ENCODE assay signal across 11 cellular contexts in genomic region chr9:93128715-93129224, GRCh38. TPM values are rescaled to one million over a fixed set of nuclear protein-coding genes. Genes with fewer than 3 reads are reported as not detected.
DNase-seq lines count a peak whose midpoint lies in the region; ATAC-seq and TF ChIP-seq lines count a peak whose summit lies in the region.
"Had no signal": no experiment of that assay in that cellular context is flagged by ENCODE, and none has a peak within 500 bp of the region (broad histone marks: within the 10 kb centered on the region; RNA-seq: fewer than 3 reads in every experiment).

No MANE protein-coding gene starts in this region.

- intact Hi-C loops in natural killer cell (cut with micrococcal nuclease): no loop called here

- no peaks in the 10 kb centered on the region for H3K36me3 Mint-ChIP-seq in natural killer cell
- H3K36me3 Mint-ChIP-seq in natural killer cell treated with Interleukin-12 subunit alpha and Interleukin-12 subunit beta and Interleukin-15 and Interleukin-18, amount 100 ng/mL, for 72 hours: no peaks in the 10 kb centered on the region
- H3K36me3 Mint-ChIP-seq in brain: peaks cover 5% of the 10 kb centered on the region
- H3K36me3 Mint-ChIP-seq in nephron progenitor cell (ENCODE audit: low read depth): no peaks in the 10 kb centered on the region

- H3K4me1 Mint-ChIP-seq in natural killer cell (peaks cover 33 to 42% of the 10 kb centered on the region in 2 donors), brain (peaks cover 63% of the 10 kb centered on the region), nephron progenitor cell (peaks cover 56% of the 10 kb centered on the region)
- peaks cover 22 to 34% of the 10 kb centered on the region in 2 donors for H3K4me1 Mint-ChIP-seq in natural killer cell treated with Interleukin-12 subunit alpha and Interleukin-12 subunit beta and Interleukin-15 and Interleukin-18, amount 100 ng/mL, for 72 hours (ENCODE audit: low read depth in 2 of 2)

- peak; percentile 0 for DNase-seq in natural killer cell
- DNase-seq in natural killer cell treated with Interleukin-12 subunit alpha and Interleukin-12 subunit beta and Interleukin-15 and Interleukin-18, amount 100 ng/mL, for 72 hours (ENCODE audit: low spot score): no peak
- DNase-seq in nephron progenitor cell: no peak
- DNase-seq in NCI-H69 (lab: John Stamatoyannopoulos, UW): no peak
- DNase-seq: PC-3 had no signal

- peak overlapping the region; percentile 69 to 90 for H3K27ac Mint-ChIP-seq in natural killer cell
- H3K27ac Mint-ChIP-seq in natural killer cell treated with Interleukin-12 subunit alpha and Interleukin-12 subunit beta and Interleukin-15 and Interleukin-18, amount 100 ng/mL, for 72 hours: peak overlapping the region in 1 of 2 donors; percentile 34
- peak overlapping the region in 4 of 5 experiments; percentile 30 to 65 (median 57) for H3K27ac Mint-ChIP-seq in brain
- H3K27ac Mint-ChIP-seq in nephron progenitor cell: peak overlapping the region; percentile 68

- no peak for ATAC-seq in natural killer cell
- no peak for ATAC-seq in natural killer cell treated with Interleukin-12 subunit alpha and Interleukin-12 subunit beta and Interleukin-15 and Interleukin-18, amount 100 ng/mL, for 72 hours
- no peak for ATAC-seq in GM18511 (IDR thresholded peaks at IDR 0.05; ENCODE audit: unreplicated experiment)
- no peak for ATAC-seq in HG02759 (IDR thresholded peaks at IDR 0.05; ENCODE audit: unreplicated experiment)
- no peak for ATAC-seq in HG03280 (IDR thresholded peaks at IDR 0.05; ENCODE audit: unreplicated experiment)
- ATAC-seq: HCT116, left lung, PC-3 had no signal

- TF ChIP-seq CTCF in natural killer cell (IDR thresholded peaks at IDR 0.05) (no peak), brain (conservative IDR thresholded peaks at IDR 0.05) (no peak), nephron progenitor cell (IDR thresholded peaks at IDR 0.05) (no peak)

- no peaks in the 10 kb centered on the region for H3K27me3 Mint-ChIP-seq in natural killer cell (ENCODE audit: low read depth in 2 of 2)
- H3K27me3 Mint-ChIP-seq in natural killer cell treated with Interleukin-12 subunit alpha and Interleukin-12 subunit beta and Interleukin-15 and Interleukin-18, amount 100 ng/mL, for 72 hours: no peaks in the 10 kb centered on the region
- peaks cover 13% of the 10 kb centered on the region for H3K27me3 Mint-ChIP-seq in brain
- no peaks in the 10 kb centered on the region for H3K27me3 Mint-ChIP-seq in nephron progenitor cell (ENCODE audit: low read depth, poor library complexity)

- no peak overlapping the region for H3K4me3 Mint-ChIP-seq in natural killer cell
- no peak overlapping the region for H3K4me3 Mint-ChIP-seq in natural killer cell treated with Interleukin-12 subunit alpha and Interleukin-12 subunit beta and Interleukin-15 and Interleukin-18, amount 100 ng/mL, for 72 hours
- H3K4me3 Mint-ChIP-seq in brain: peak overlapping the region in 1 of 5 experiments; percentile 18
- H3K4me3 Mint-ChIP-seq in nephron progenitor cell: no peak overlapping the region

- H3K9me3 Mint-ChIP-seq in natural killer cell (no peaks in the 10 kb centered on the region), brain (no peaks in the 10 kb centered on the region), nephron progenitor cell (no peaks in the 10 kb centered on the region)
- H3K9me3 Mint-ChIP-seq in natural killer cell treated with Interleukin-12 subunit alpha and Interleukin-12 subunit beta and Interleukin-15 and Interleukin-18, amount 100 ng/mL, for 72 hours: no peaks in the 10 kb centered on the region

RNA-seq across cellular contexts. Expression of gene NINJ1, which starts 5.3 kb away (rescaled TPM):
- 100 to 1,000 TPM in 1 of 3 donors, 10 to 100 TPM in 2; 87.3 to 121 (median 93.8) TPM for total RNA-seq in natural killer cell
- total RNA-seq in natural killer cell treated with Interleukin-12 subunit alpha and Interleukin-12 subunit beta and Interleukin-15 and Interleukin-18, amount 100 ng/mL, for 72 hours: 10 to 100 TPM; 20.1 to 21.9 TPM
- polyA plus RNA-seq in brain (ENCODE audit: insufficient read depth, low read depth, low replicate concordance): 47.3 TPM

RNA-seq across cellular contexts. Expression of gene CARD19, which starts 32.8 kb away (rescaled TPM):
- 10 to 100 TPM; 30.7 to 49.1 (median 42.6) TPM for total RNA-seq in natural killer cell
- total RNA-seq in natural killer cell treated with Interleukin-12 subunit alpha and Interleukin-12 subunit beta and Interleukin-15 and Interleukin-18, amount 100 ng/mL, for 72 hours: 10 to 100 TPM; 21.7 to 23.4 TPM
- 53.1 TPM for polyA plus RNA-seq in brain (ENCODE audit: insufficient read depth, low read depth, low replicate concordance)

RNA-seq across cellular contexts. Expression of gene WNK2, which starts 55.2 kb away (rescaled TPM):
- total RNA-seq in natural killer cell: under 1 TPM in 1 of 3 donors, not detected in 2; 0.25 TPM
- total RNA-seq in natural killer cell treated with Interleukin-12 subunit alpha and Interleukin-12 subunit beta and Interleukin-15 and Interleukin-18, amount 100 ng/mL, for 72 hours: not detected
- polyA plus RNA-seq in brain (ENCODE audit: insufficient read depth, low read depth, low replicate concordance): 70.2 TPM
